ENCODE assay signal across 1 cellular context in the genomic region with DNA sequence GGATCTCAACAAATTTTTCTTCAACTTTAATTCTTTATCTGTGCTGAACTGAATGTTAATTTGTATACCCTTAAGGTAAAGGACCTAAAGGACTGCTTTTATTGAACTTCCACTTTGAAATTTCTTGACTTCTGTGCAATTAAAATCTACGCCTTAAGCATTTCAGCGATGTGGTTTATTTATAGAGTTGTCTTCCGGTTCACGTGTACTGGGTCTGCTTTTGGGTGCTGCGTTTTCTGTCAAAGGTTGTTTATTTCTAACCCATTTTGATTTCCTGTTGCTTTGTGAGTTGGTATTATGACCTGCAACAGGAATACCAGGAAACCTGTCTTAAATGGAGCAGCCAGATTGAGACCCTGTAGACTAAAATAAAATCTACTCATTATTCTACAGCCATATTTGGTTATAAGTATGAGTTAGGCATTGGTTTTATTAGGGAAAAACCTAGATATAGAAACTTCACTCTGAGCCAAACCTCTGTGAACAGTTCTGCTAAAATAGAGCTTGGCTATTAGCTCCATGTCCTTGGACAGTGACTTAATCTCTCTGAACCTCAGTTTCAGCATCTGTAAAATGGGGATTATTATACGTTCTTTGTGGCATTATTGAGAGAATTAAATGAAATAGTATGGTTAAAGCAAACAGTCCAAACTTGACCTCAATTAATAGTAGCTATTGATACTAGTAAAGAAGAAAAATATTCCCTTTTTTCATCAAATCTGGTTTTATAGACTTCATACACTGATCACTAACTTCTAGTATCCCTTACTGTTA.
TF ChIP-seq lines count a peak whose summit lies in the region.

No MANE protein-coding gene starts in this region.

TF ChIP-seq in WTC11, 78 proteins besides CTCF, POLR2A, EP300 and RAD21 (continued from another document):
- no peak for TF ChIP-seq ATF6 (CRISPR knock-in tag; IDR thresholded peaks at IDR 0.05)
- no peak for TF ChIP-seq CBFB (CRISPR knock-in tag; IDR thresholded peaks at IDR 0.05; ENCODE audit: low read depth)
- no peak for TF ChIP-seq ZNF138 (CRISPR knock-in tag; conservative IDR thresholded peaks at IDR 0.05)
- TF ChIP-seq CREB1 (CRISPR knock-in tag; IDR thresholded peaks at IDR 0.05): no peak
- no peak for TF ChIP-seq E2F5 (CRISPR knock-in tag; IDR thresholded peaks at IDR 0.05)
- TF ChIP-seq, protein P1, sequence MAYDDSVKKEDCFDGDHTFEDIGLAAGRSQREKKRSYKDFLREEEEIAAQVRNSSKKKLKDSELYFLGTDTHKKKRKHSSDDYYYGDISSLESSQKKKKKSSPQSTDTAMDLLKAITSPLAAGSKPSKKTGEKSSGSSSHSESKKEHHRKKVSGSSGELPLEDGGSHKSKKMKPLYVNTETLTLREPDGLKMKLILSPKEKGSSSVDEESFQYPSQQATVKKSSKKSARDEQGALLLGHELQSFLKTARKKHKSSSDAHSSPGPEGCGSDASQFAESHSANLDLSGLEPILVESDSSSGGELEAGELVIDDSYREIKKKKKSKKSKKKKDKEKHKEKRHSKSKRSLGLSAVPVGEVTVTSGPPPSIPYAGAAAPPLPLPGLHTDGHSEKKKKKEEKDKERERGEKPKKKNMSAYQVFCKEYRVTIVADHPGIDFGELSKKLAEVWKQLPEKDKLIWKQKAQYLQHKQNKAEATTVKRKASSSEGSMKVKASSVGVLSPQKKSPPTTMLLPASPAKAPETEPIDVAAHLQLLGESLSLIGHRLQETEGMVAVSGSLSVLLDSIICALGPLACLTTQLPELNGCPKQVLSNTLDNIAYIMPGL (CRISPR knock-in tag; IDR thresholded peaks at IDR 0.05): no peak
- TF ChIP-seq, protein P2, sequence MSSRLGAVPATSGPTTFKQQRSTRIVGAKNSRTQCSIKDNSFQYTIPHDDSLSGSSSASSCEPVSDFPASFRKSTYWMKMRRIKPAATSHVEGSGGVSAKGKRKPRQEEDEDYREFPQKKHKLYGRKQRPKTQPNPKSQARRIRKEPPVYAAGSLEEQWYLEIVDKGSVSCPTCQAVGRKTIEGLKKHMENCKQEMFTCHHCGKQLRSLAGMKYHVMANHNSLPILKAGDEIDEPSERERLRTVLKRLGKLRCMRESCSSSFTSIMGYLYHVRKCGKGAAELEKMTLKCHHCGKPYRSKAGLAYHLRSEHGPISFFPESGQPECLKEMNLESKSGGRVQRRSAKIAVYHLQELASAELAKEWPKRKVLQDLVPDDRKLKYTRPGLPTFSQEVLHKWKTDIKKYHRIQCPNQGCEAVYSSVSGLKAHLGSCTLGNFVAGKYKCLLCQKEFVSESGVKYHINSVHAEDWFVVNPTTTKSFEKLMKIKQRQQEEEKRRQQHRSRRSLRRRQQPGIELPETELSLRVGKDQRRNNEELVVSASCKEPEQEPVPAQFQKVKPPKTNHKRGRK (CRISPR knock-in tag; IDR thresholded peaks at IDR 0.05; ENCODE audit: borderline replicate concordance): no peak
- TF ChIP-seq IRF2 (CRISPR knock-in tag; IDR thresholded peaks at IDR 0.05; ENCODE audit: borderline replicate concordance, low read depth): no peak
- TF ChIP-seq ZNF317 (CRISPR knock-in tag; IDR thresholded peaks at IDR 0.05; ENCODE audit: borderline replicate concordance, low read depth): no peak
- no peak for TF ChIP-seq RORB (CRISPR knock-in tag; IDR thresholded peaks at IDR 0.05)
